In genomic region chr15:74889882-74890768, GRCh38 we compare ENCODE assay signal across 1 cellular context.
TF ChIP-seq lines count a peak whose summit lies in the region.

TSS of gene MPI (plus strand) at chr15:74890042. CDS start at chr15:74890074, 32 bp downstream.

TF ChIP-seq in HCT116, 20 proteins besides CTCF, POLR2A, EP300 and RAD21 (continued from another document):
- TF ChIP-seq MAX (IDR thresholded peaks at IDR 0.05) (peak; percentile 76), JUND (IDR thresholded peaks at IDR 0.05) (peak; percentile 22; the same call in 1 of the 2 replicates), ZFX (IDR thresholded peaks at IDR 0.05) (peak; percentile 63; the same call in 1 of the 2 replicates), ZBTB33 (IDR thresholded peaks at IDR 0.05; ENCODE audit: extremely low read depth, insufficient replicate concordance, low read length) (peak; percentile 71), EZH2phosphoT487 (IDR thresholded peaks at IDR 0.05; ENCODE audit: borderline replicate concordance) (no peak), EZH2 (IDR thresholded peaks at IDR 0.05) (no peak)
